In genomic region chr17:55344514-55344997, GRCh38 we compare ENCODE assay signal across 1 cellular context.
TF ChIP-seq lines count a peak whose summit lies in the region.

No MANE protein-coding gene starts in this region.

TF ChIP-seq in K562, 482 proteins besides CTCF, POLR2A, EP300 and RAD21 (continued from another document and continues in another):
- TF ChIP-seq POLR2H (tag; IDR thresholded peaks at IDR 0.05; ENCODE audit: low read depth) (peak; percentile 78), MAFG (tag; conservative IDR thresholded peaks at IDR 0.05) (no peak), CHD2 (IDR thresholded peaks at IDR 0.05; ENCODE audit: low read depth, low read length) (no peak), ZBTB7A (IDR thresholded peaks at IDR 0.05; ENCODE audit: borderline replicate concordance, control insufficient read depth, low read depth, low read length) (no peak), ZKSCAN8 (CRISPR knock-in tag; IDR thresholded peaks at IDR 0.05) (no peak), CCNT2 (IDR thresholded peaks at IDR 0.05; ENCODE audit: borderline replicate concordance, extremely low read depth, insufficient read length, low read depth, low read length) (peak; percentile 48), NFYB (IDR thresholded peaks at IDR 0.05; ENCODE audit: extremely low read depth, insufficient read length) (no peak), SPI1 (IDR thresholded peaks at IDR 0.05; ENCODE audit: borderline replicate concordance, low read depth, low read length) (no peak), EP400 (IDR thresholded peaks at IDR 0.05) (peak; percentile 60), MYNN (IDR thresholded peaks at IDR 0.05) (no peak), MYNN (CRISPR knock-in tag; IDR thresholded peaks at IDR 0.05) (no peak), CBFA2T3 (IDR thresholded peaks at IDR 0.05) (peak; percentile 80), CBX8 (IDR thresholded peaks at IDR 0.05; ENCODE audit: borderline replicate concordance, extremely low read depth, low read depth, low read length, poor library complexity, severe bottlenecking) (no peak), ETV1 (tag; conservative IDR thresholded peaks at IDR 0.05; ENCODE audit: low read depth) (no peak), FOXK1 (CRISPR knock-in tag; IDR thresholded peaks at IDR 0.05; ENCODE audit: borderline replicate concordance) (no peak), GATAD2B (IDR thresholded peaks at IDR 0.05; ENCODE audit: borderline replicate concordance) (peak; percentile 77; the same call in 1 of the 2 replicates), RBBP5 (IDR thresholded peaks at IDR 0.05; ENCODE audit: borderline replicate concordance, insufficient read depth, low read length, poor library complexity, severe bottlenecking) (peak; percentile 63), SMAD1 (IDR thresholded peaks at IDR 0.05; ENCODE audit: low read depth, low read length, partially characterized antibody) (peak; percentile 39), KAT8 (IDR thresholded peaks at IDR 0.05; ENCODE audit: low read depth) (no peak), GABPA (tag; conservative IDR thresholded peaks at IDR 0.05; ENCODE audit: low read depth) (peak; percentile 26; the same call in 1 of the 2 replicates), KLF13 (tag; IDR thresholded peaks at IDR 0.05; ENCODE audit: borderline replicate concordance, low read depth) (no peak), MGA (IDR thresholded peaks at IDR 0.05) (no peak), LARP7 (IDR thresholded peaks at IDR 0.05) (no peak), ZNF395 (CRISPR knock-in tag; IDR thresholded peaks at IDR 0.05) (peak; percentile 78), ZBTB17 (CRISPR knock-in tag; IDR thresholded peaks at IDR 0.05) (no peak), ZNF695 (CRISPR knock-in tag; IDR thresholded peaks at IDR 0.05) (no peak), ZNF408 (CRISPR knock-in tag; IDR thresholded peaks at IDR 0.05; ENCODE audit: low read depth) (no peak), E4F1 (CRISPR knock-in tag; IDR thresholded peaks at IDR 0.05; ENCODE audit: borderline replicate concordance) (no peak), SMARCA4 (IDR thresholded peaks at IDR 0.05) (peak; percentile 97), FUS (optimal IDR thresholded peaks at IDR 0.05; ENCODE audit: low read depth, low read length) (no peak), DPF2 (IDR thresholded peaks at IDR 0.05) (peak; percentile 95), MNT (conservative IDR thresholded peaks at IDR 0.05) (peak in 1 of 2 experiments; percentile 59; a peak in 1 of 4 replicates), TBL1XR1 (IDR thresholded peaks at IDR 0.05; ENCODE audit: low read length in 2 of 2) (peak in 1 of 2 experiments; percentile 66; a peak in 1 of 4 replicates), MTA3 (IDR thresholded peaks at IDR 0.05; ENCODE audit: borderline replicate concordance) (peak; percentile 85), NCOR1 (IDR thresholded peaks at IDR 0.05) (peak; percentile 76), PML (IDR thresholded peaks at IDR 0.05; ENCODE audit: low read length) (peak; percentile 62; the same call in 1 of the 2 replicates), HMG20B (CRISPR knock-in tag; IDR thresholded peaks at IDR 0.05) (no peak), PTTG1 (tag; IDR thresholded peaks at IDR 0.05; ENCODE audit: low read depth) (no peak), HIVEP1 (CRISPR knock-in tag; IDR thresholded peaks at IDR 0.05) (no peak), ZNF592 (IDR thresholded peaks at IDR 0.05) (peak; percentile 78), NELFE (IDR thresholded peaks at IDR 0.05; ENCODE audit: insufficient read depth, insufficient read length) (no peak), CBX3 (IDR thresholded peaks at IDR 0.05; ENCODE audit: borderline replicate concordance in 1 of 2, low read length in 2 of 2) (no peak), TRIM28 (IDR thresholded peaks at IDR 0.05) (no peak)
